In genomic region chr9:98009926-98010325, GRCh38 we compare ENCODE assay signal across 11 cellular contexts. TPM values are rescaled to one million over a fixed set of nuclear protein-coding genes. Genes with fewer than 3 reads are reported as not detected.
A peak's percentile ranks its signal among the peaks of the same experiment; 100 is the strongest.
DNase-seq lines count a peak whose midpoint lies in the region; ATAC-seq lines count a peak whose summit lies in the region.
"Had no signal": no experiment of that assay in that cellular context is flagged by ENCODE, and none has a peak within 500 bp of the region (broad histone marks: within the 10 kb centered on the region; RNA-seq: fewer than 3 reads in every experiment).

No MANE protein-coding gene starts in this region.

- H3K4me3 Mint-ChIP-seq in central memory CD8-positive, alpha-beta T cell: no peak overlapping the region
- no peak overlapping the region for H3K4me3 Mint-ChIP-seq in naive B cell
- no peak overlapping the region for H3K4me3 Mint-ChIP-seq in activated T-helper 2 cell treated with anti-CD3 and anti-CD28 coated beads, Interferon-gamma antibody, Interleukin-2, Interleukin-4, amounts not matched to agents 10 μg/mL and 5 μg/mL and 100 μg/mL, durations not matched to agents 14 hours and 24 hours and 36 hours (ENCODE audit: low read depth)

- ATAC-seq in central memory CD8-positive, alpha-beta T cell (replicated peaks; ENCODE audit: extremely low read depth, poor library complexity, severe bottlenecking): no peak
- ATAC-seq in naive B cell (ENCODE audit: low read depth in 2 of 2) (no peak), GM19328 (IDR thresholded peaks at IDR 0.05; ENCODE audit: unreplicated experiment) (no peak), HG03108 (IDR thresholded peaks at IDR 0.05; ENCODE audit: unreplicated experiment) (no peak)

- intact Hi-C loops in activated T-helper 2 cell treated with anti-CD3 and anti-CD28 coated beads, Interferon-gamma antibody, Interleukin-2, Interleukin-4, amounts not matched to agents 10 μg/mL and 5 μg/mL and 100 μg/mL, durations not matched to agents 14 hours and 24 hours and 36 hours (cut with micrococcal nuclease): no loop called here

- H3K27me3 ChIP-seq in BLaER1 treated with 17β-estradiol and CSF1 and Interleukin-3, amounts not matched to agents 10 nM and 100 nM: no peaks in the 10 kb centered on the region
- H3K27me3 ChIP-seq: dorsolateral prefrontal cortex, Peyer's patch had no signal

- H3K36me3 ChIP-seq in BLaER1 treated with 17β-estradiol and CSF1 and Interleukin-3, amounts not matched to agents 10 nM and 100 nM: peaks cover 95 to 100% (median 100%) of the 10 kb centered on the region in 11 experiments

- H3K4me3 ChIP-seq in BLaER1 treated with 17β-estradiol and CSF1 and Interleukin-3, amounts not matched to agents 10 nM and 100 nM: no peak overlapping the region
- H3K4me3 ChIP-seq: Peyer's patch had no signal

- no peaks in the 10 kb centered on the region for H3K9me3 ChIP-seq in BLaER1 treated with 17β-estradiol and CSF1 and Interleukin-3, amounts not matched to agents 10 nM and 100 nM (replicated peaks in 1 of 11)
- H3K9me3 ChIP-seq: Peyer's patch had no signal

- no peak overlapping the region for H3K9ac ChIP-seq in BLaER1 treated with 17β-estradiol and CSF1 and Interleukin-3, amounts not matched to agents 10 nM and 100 nM

- H3K36me3 Mint-ChIP-seq in central memory CD8-positive, alpha-beta T cell (ENCODE audit: insufficient read depth): peaks cover 86% of the 10 kb centered on the region
- peaks cover 26 to 34% of the 10 kb centered on the region in 2 donors for H3K36me3 Mint-ChIP-seq in naive B cell
- H3K36me3 Mint-ChIP-seq in activated T-helper 2 cell treated with anti-CD3 and anti-CD28 coated beads, Interferon-gamma antibody, Interleukin-2, Interleukin-4, amounts not matched to agents 10 μg/mL and 5 μg/mL and 100 μg/mL, durations not matched to agents 14 hours and 24 hours and 36 hours (ENCODE audit: low read depth): peaks cover 87% of the 10 kb centered on the region

- H3K27ac ChIP-seq in BLaER1 treated with 17β-estradiol and CSF1 and Interleukin-3, amounts not matched to agents 10 nM and 100 nM: peak overlapping the region in 5 of 11 experiments; percentile 12 to 52 (median 32); a peak in 8 of 22 replicates
- H3K27ac ChIP-seq: Peyer's patch had no signal

- H3K27ac Mint-ChIP-seq in central memory CD8-positive, alpha-beta T cell (ENCODE audit: low read depth): peak overlapping the region; percentile 74
- peak overlapping the region in 4 of 6 donors; percentile 4 to 93 (median 36) for H3K27ac Mint-ChIP-seq in naive B cell
- H3K27ac Mint-ChIP-seq in activated T-helper 2 cell treated with anti-CD3 and anti-CD28 coated beads, Interferon-gamma antibody, Interleukin-2, Interleukin-4, amounts not matched to agents 10 μg/mL and 5 μg/mL and 100 μg/mL, durations not matched to agents 14 hours and 24 hours and 36 hours: no peak overlapping the region

- H3K27me3 Mint-ChIP-seq in central memory CD8-positive, alpha-beta T cell: no peaks in the 10 kb centered on the region
- no peaks in the 10 kb centered on the region for H3K27me3 Mint-ChIP-seq in naive B cell
- no peaks in the 10 kb centered on the region for H3K27me3 Mint-ChIP-seq in activated T-helper 2 cell treated with anti-CD3 and anti-CD28 coated beads, Interferon-gamma antibody, Interleukin-2, Interleukin-4, amounts not matched to agents 10 μg/mL and 5 μg/mL and 100 μg/mL, durations not matched to agents 14 hours and 24 hours and 36 hours (ENCODE audit: low read depth)

- DNase-seq in Kasumi-1 (lab: John Stamatoyannopoulos, UW) (peak; percentile 42 to 58), naive B cell (no peak), NCI-H1092 treated with DMSO at 0.1 percent for 48 hours (lab: John Stamatoyannopoulos, UW) (no peak)
- DNase-seq in central memory CD8-positive, alpha-beta T cell (ENCODE audit: low spot score in 2 of 2): no peak
- DNase-seq in activated T-helper 2 cell treated with anti-CD3 and anti-CD28 coated beads, Interferon-gamma antibody, Interleukin-2, Interleukin-4, amounts not matched to agents 10 μg/mL and 5 μg/mL and 100 μg/mL, durations not matched to agents 14 hours and 24 hours and 36 hours (ENCODE audit: low spot score): no peak
- DNase-seq: COR-L47 had no signal

- no peaks in the 10 kb centered on the region for H3K9me3 Mint-ChIP-seq in central memory CD8-positive, alpha-beta T cell
- no peaks in the 10 kb centered on the region for H3K9me3 Mint-ChIP-seq in naive B cell
- no peaks in the 10 kb centered on the region for H3K9me3 Mint-ChIP-seq in activated T-helper 2 cell treated with anti-CD3 and anti-CD28 coated beads, Interferon-gamma antibody, Interleukin-2, Interleukin-4, amounts not matched to agents 10 μg/mL and 5 μg/mL and 100 μg/mL, durations not matched to agents 14 hours and 24 hours and 36 hours

- H3K4me2 ChIP-seq in BLaER1 treated with 17β-estradiol and CSF1 and Interleukin-3, amounts not matched to agents 10 nM and 100 nM: peak overlapping the region; percentile 14 to 71 (median 53); a peak in 21 of 22 replicates

- H4K20me1 ChIP-seq in BLaER1 treated with 17β-estradiol and CSF1 and Interleukin-3, amounts not matched to agents 10 nM and 100 nM: peaks cover 22 to 97% (median 82%) of the 10 kb centered on the region in 11 experiments; a peak in 21 of 22 replicates

- H3K4me1 Mint-ChIP-seq in central memory CD8-positive, alpha-beta T cell: peaks cover 18% of the 10 kb centered on the region
- H3K4me1 Mint-ChIP-seq in naive B cell: peaks cover 21 to 22% (median 21%) of the 10 kb centered on the region in 3 donors
- H3K4me1 Mint-ChIP-seq in activated T-helper 2 cell treated with anti-CD3 and anti-CD28 coated beads, Interferon-gamma antibody, Interleukin-2, Interleukin-4, amounts not matched to agents 10 μg/mL and 5 μg/mL and 100 μg/mL, durations not matched to agents 14 hours and 24 hours and 36 hours (ENCODE audit: low read depth): peaks cover 27% of the 10 kb centered on the region

- H3K4me1 ChIP-seq in BLaER1 treated with 17β-estradiol and CSF1 and Interleukin-3, amounts not matched to agents 10 nM and 100 nM: peaks cover 24 to 58% (median 38%) of the 10 kb centered on the region in 10 experiments

RNA-seq across cellular contexts. Expression of gene ANP32B, which starts 26.8 kb away (rescaled TPM):
- polyA plus RNA-seq in naive B cell (ENCODE audit: low read depth in 6 of 6): 10 to 100 TPM; 47.9 to 75.3 (median 70.6) TPM
- 307 and 323 TPM in 2 replicates for total RNA-seq in activated T-helper 2 cell treated with anti-CD3 and anti-CD28 coated beads, Interferon-gamma antibody, Interleukin-2, Interleukin-4, amounts not matched to agents 10 μg/mL and 5 μg/mL and 100 μg/mL, durations not matched to agents 14 hours and 24 hours and 36 hours

RNA-seq across cellular contexts. Expression of gene NANS, which starts 46.6 kb away (rescaled TPM):
- 10 to 100 TPM; 18.8 to 41.2 (median 29.5) TPM for polyA plus RNA-seq in naive B cell (ENCODE audit: low read depth in 6 of 6)
- total RNA-seq in activated T-helper 2 cell treated with anti-CD3 and anti-CD28 coated beads, Interferon-gamma antibody, Interleukin-2, Interleukin-4, amounts not matched to agents 10 μg/mL and 5 μg/mL and 100 μg/mL, durations not matched to agents 14 hours and 24 hours and 36 hours: 63.4 and 64.7 TPM in 2 replicates

Comparison
In these comparisons a context has a peak if more than half of its experiments do, and no peak if none do; other contexts are left out.
1. DNase-seq: peak in Kasumi-1 (2 of 2); none in central memory CD8-positive, alpha-beta T cell (0 of 2), naive B cell (single experiment), NCI-H1092 treated with DMSO at 0.1 percent for 48 hours (single experiment) and activated T-helper 2 cell treated with anti-CD3 and anti-CD28 coated beads, Interferon-gamma antibody, Interleukin-2, Interleukin-4, amounts not matched to agents 10 μg/mL and 5 μg/mL and 100 μg/mL, durations not matched to agents 14 hours and 24 hours and 36 hours (single experiment).